14 cellular contexts compared by ENCODE assay signal in the genomic region with DNA sequence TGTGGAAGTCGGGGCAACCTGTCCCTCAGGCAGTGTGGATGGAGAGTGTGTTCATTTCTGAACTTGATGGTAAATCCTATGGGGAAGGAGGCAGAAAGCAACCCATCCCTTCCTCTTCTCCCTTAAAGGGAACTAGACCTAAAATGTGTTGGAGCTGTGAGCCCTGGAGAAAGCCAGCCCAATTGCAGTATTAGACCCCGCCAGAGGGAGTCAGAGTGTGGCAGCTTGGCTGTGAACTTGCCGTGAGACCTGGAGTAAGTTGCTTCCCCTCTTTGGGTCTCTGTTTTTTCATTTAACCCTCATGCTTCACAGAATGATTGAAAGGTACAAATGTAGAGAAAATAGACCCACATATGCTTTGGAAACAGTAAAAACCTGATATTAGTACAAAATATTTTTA.
A peak's percentile ranks its signal among the peaks of the same experiment; 100 is the strongest.
DNase-seq lines count a peak whose midpoint lies in the region; ATAC-seq and TF ChIP-seq lines count a peak whose summit lies in the region.
"Had no signal": no experiment of that assay in that cellular context is flagged by ENCODE, and none has a peak within 500 bp of the region (broad histone marks: within the 10 kb centered on the region; RNA-seq: fewer than 3 reads in every experiment).

No MANE protein-coding gene starts in this region.

- POLR2A ChIA-PET in WTC11 (lab: Charles Lee), result no interaction called here

- H3K4me3 Mint-ChIP-seq in WTC11, result no peak overlapping the region
- H3K4me3 Mint-ChIP-seq: T-helper 17 cell had no signal

- CTCF ChIA-PET in WTC11 (lab: Charles Lee), result interaction anchor here (0.7 to 2.0 kb wide), 10 partner anchors 8 to 257 kb away, joined by 3 to 17 read pairs (median 4); no protein-coding TSS in a partner anchor

- H3K4me3 ChIP-seq in kidney epithelial cell (ENCODE audit: low read depth, low read length), result no peak overlapping the region
- H3K4me3 ChIP-seq: coronary artery, esophagus muscularis mucosa had no signal

- ATAC-seq in WTC11 (peak; percentile 88), HG03045 (IDR thresholded peaks at IDR 0.05; ENCODE audit: unreplicated experiment) (no peak)
- ATAC-seq: T-helper 17 cell had no signal

- in situ Hi-C loops in G401 (cut with HindIII; ENCODE audit: low sequenced_read_pairs), result no loop called here

- peaks cover 15% of the 10 kb centered on the region for H3K4me1 Mint-ChIP-seq in WTC11
- H3K4me1 Mint-ChIP-seq: T-helper 17 cell had no signal

- no peak for TF ChIP-seq CTCF in WTC11 (IDR thresholded peaks at IDR 0.05)
- peak; percentile 9 for TF ChIP-seq CTCF in kidney epithelial cell (IDR thresholded peaks at IDR 0.05; ENCODE audit: insufficient read depth, low read length, poor library complexity, severe bottlenecking)

- no peaks in the 10 kb centered on the region for H3K9me3 Mint-ChIP-seq in WTC11

- no peaks in the 10 kb centered on the region for H3K36me3 ChIP-seq in kidney epithelial cell (ENCODE audit: control insufficient read depth, insufficient read depth, low read length)
- H3K36me3 ChIP-seq: esophagus muscularis mucosa had no signal

- H3K27me3 ChIP-seq in kidney epithelial cell (ENCODE audit: control insufficient read depth, insufficient read depth, low read length), result peaks cover 5% of the 10 kb centered on the region

- no peaks in the 10 kb centered on the region for H3K27me3 Mint-ChIP-seq in WTC11 (ENCODE audit: low read depth)

- no peak overlapping the region for H3K27ac Mint-ChIP-seq in WTC11
- H3K27ac Mint-ChIP-seq: T-helper 17 cell had no signal

- H3K36me3 Mint-ChIP-seq in WTC11, result no peaks in the 10 kb centered on the region

- DNase-seq in G401 (ENCODE audit: low spot score) (peak; percentile 0), Kasumi-1 (lab: John Stamatoyannopoulos, UW) (peak; percentile 49 to 63), WTC11 (ENCODE audit: low spot score) (peak; percentile 24), kidney epithelial cell (ENCODE audit: low read depth) (no peak), T-helper 9 cell (no peak), germinal center (ENCODE audit: low spot score) (no peak)
- DNase-seq: activated CD4-positive, alpha-beta T cell treated with anti-CD3 and anti-CD28 coated beads for 48 hours; amygdala; NCI-H1105 treated with DMSO at 0.1 percent for 48 hours; stimulated activated naive CD4-positive, alpha-beta T cell; T-helper 17 cell had no signal

TF ChIP-seq in WTC11, 78 proteins besides CTCF, POLR2A, EP300 and RAD21:
- TF ChIP-seq GTF2I (CRISPR knock-in tag; conservative IDR thresholded peaks at IDR 0.05) (no peak), GRHL2 (CRISPR knock-in tag; IDR thresholded peaks at IDR 0.05; ENCODE audit: insufficient replicate concordance, severe bottlenecking) (no peak), ATF1 (CRISPR knock-in tag; IDR thresholded peaks at IDR 0.05) (no peak), NFE2L1 (CRISPR knock-in tag; IDR thresholded peaks at IDR 0.05) (no peak), ELF4 (CRISPR knock-in tag; IDR thresholded peaks at IDR 0.05; ENCODE audit: low read depth) (no peak), ZNF671 (CRISPR knock-in tag; IDR thresholded peaks at IDR 0.05) (no peak), TEAD4 (CRISPR knock-in tag; IDR thresholded peaks at IDR 0.05) (no peak), ZNF416 (CRISPR knock-in tag; IDR thresholded peaks at IDR 0.05) (no peak), TP53 (CRISPR knock-in tag; IDR thresholded peaks at IDR 0.05) (no peak), RORB (CRISPR knock-in tag; IDR thresholded peaks at IDR 0.05) (no peak), KAT7 (CRISPR knock-in tag; IDR thresholded peaks at IDR 0.05; ENCODE audit: borderline replicate concordance) (no peak), OVOL2 (CRISPR knock-in tag; IDR thresholded peaks at IDR 0.05; ENCODE audit: borderline replicate concordance) (no peak), EMX1 (CRISPR knock-in tag; IDR thresholded peaks at IDR 0.05) (no peak)
- TF ChIP-seq, protein P1, sequence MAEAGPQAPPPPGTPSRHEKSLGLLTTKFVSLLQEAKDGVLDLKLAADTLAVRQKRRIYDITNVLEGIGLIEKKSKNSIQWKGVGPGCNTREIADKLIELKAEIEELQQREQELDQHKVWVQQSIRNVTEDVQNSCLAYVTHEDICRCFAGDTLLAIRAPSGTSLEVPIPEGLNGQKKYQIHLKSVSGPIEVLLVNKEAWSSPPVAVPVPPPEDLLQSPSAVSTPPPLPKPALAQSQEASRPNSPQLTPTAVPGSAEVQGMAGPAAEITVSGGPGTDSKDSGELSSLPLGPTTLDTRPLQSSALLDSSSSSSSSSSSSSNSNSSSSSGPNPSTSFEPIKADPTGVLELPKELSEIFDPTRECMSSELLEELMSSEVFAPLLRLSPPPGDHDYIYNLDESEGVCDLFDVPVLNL (CRISPR knock-in tag; IDR thresholded peaks at IDR 0.05; ENCODE audit: borderline replicate concordance, low read depth), result no peak
- TF ChIP-seq, protein P2, sequence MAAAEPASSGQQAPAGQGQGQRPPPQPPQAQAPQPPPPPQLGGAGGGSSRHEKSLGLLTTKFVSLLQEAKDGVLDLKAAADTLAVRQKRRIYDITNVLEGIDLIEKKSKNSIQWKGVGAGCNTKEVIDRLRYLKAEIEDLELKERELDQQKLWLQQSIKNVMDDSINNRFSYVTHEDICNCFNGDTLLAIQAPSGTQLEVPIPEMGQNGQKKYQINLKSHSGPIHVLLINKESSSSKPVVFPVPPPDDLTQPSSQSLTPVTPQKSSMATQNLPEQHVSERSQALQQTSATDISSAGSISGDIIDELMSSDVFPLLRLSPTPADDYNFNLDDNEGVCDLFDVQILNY (CRISPR knock-in tag; IDR thresholded peaks at IDR 0.05), result no peak
- TF ChIP-seq, protein P3, sequence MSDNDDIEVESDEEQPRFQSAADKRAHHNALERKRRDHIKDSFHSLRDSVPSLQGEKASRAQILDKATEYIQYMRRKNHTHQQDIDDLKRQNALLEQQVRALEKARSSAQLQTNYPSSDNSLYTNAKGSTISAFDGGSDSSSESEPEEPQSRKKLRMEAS (CRISPR knock-in tag; IDR thresholded peaks at IDR 0.05), result no peak
- TF ChIP-seq, protein P4, sequence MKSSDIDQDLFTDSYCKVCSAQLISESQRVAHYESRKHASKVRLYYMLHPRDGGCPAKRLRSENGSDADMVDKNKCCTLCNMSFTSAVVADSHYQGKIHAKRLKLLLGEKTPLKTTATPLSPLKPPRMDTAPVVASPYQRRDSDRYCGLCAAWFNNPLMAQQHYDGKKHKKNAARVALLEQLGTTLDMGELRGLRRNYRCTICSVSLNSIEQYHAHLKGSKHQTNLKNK (CRISPR knock-in tag; IDR thresholded peaks at IDR 0.05), result no peak
- TF ChIP-seq, protein P5, sequence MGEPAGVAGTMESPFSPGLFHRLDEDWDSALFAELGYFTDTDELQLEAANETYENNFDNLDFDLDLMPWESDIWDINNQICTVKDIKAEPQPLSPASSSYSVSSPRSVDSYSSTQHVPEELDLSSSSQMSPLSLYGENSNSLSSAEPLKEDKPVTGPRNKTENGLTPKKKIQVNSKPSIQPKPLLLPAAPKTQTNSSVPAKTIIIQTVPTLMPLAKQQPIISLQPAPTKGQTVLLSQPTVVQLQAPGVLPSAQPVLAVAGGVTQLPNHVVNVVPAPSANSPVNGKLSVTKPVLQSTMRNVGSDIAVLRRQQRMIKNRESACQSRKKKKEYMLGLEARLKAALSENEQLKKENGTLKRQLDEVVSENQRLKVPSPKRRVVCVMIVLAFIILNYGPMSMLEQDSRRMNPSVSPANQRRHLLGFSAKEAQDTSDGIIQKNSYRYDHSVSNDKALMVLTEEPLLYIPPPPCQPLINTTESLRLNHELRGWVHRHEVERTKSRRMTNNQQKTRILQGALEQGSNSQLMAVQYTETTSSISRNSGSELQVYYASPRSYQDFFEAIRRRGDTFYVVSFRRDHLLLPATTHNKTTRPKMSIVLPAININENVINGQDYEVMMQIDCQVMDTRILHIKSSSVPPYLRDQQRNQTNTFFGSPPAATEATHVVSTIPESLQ (CRISPR knock-in tag; IDR thresholded peaks at IDR 0.05), result no peak
- TF ChIP-seq, protein P6, sequence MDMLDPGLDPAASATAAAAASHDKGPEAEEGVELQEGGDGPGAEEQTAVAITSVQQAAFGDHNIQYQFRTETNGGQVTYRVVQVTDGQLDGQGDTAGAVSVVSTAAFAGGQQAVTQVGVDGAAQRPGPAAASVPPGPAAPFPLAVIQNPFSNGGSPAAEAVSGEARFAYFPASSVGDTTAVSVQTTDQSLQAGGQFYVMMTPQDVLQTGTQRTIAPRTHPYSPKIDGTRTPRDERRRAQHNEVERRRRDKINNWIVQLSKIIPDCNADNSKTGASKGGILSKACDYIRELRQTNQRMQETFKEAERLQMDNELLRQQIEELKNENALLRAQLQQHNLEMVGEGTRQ (CRISPR knock-in tag; IDR thresholded peaks at IDR 0.05), result no peak
- TF ChIP-seq, protein P7, sequence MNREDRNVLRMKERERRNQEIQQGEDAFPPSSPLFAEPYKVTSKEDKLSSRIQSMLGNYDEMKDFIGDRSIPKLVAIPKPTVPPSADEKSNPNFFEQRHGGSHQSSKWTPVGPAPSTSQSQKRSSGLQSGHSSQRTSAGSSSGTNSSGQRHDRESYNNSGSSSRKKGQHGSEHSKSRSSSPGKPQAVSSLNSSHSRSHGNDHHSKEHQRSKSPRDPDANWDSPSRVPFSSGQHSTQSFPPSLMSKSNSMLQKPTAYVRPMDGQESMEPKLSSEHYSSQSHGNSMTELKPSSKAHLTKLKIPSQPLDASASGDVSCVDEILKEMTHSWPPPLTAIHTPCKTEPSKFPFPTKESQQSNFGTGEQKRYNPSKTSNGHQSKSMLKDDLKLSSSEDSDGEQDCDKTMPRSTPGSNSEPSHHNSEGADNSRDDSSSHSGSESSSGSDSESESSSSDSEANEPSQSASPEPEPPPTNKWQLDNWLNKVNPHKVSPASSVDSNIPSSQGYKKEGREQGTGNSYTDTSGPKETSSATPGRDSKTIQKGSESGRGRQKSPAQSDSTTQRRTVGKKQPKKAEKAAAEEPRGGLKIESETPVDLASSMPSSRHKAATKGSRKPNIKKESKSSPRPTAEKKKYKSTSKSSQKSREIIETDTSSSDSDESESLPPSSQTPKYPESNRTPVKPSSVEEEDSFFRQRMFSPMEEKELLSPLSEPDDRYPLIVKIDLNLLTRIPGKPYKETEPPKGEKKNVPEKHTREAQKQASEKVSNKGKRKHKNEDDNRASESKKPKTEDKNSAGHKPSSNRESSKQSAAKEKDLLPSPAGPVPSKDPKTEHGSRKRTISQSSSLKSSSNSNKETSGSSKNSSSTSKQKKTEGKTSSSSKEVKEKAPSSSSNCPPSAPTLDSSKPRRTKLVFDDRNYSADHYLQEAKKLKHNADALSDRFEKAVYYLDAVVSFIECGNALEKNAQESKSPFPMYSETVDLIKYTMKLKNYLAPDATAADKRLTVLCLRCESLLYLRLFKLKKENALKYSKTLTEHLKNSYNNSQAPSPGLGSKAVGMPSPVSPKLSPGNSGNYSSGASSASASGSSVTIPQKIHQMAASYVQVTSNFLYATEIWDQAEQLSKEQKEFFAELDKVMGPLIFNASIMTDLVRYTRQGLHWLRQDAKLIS (CRISPR knock-in tag; IDR thresholded peaks at IDR 0.05; ENCODE audit: borderline replicate concordance), result no peak
TF ChIP-seq in WTC11: peak in this region for 0.

Comparison
In these comparisons a context has a peak if more than half of its experiments do, and no peak if none do; other contexts are left out.
1. DNase-seq: peak in G401 (single experiment), Kasumi-1 (2 of 2) and WTC11 (single experiment); none in kidney epithelial cell (single experiment), T-helper 9 cell (single experiment) and germinal center (single experiment).